In the genomic region with DNA sequence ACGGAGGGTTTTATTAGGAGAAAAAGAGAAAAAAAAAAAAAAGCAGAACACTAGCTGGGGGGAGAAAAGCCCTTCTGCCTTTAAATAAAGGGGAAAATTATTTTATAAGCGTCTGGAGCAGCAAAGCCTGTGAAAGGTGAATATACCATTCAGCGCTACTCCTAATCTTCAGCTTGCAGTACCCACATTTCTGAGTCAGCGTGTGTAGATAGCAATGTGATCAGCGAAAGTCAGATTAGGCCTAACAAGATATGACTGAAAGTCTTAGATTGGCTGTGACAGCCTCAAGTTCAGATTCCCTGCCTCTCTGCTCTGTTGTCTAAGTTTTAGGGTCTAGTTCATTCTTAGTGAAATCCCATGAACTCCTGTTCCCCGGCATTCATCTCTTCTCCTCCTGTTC, we compare ENCODE assay signal across 1 cellular context.
TF ChIP-seq lines count a peak whose summit lies in the region.

No MANE protein-coding gene starts in this region.

TF ChIP-seq in K562, 482 proteins besides CTCF, POLR2A, EP300 and RAD21 (continued from another document):
- TF ChIP-seq PHB (CRISPR knock-in tag; IDR thresholded peaks at IDR 0.05) (no peak), ZBTB8A (IDR thresholded peaks at IDR 0.05; ENCODE audit: partially characterized antibody) (no peak), TAL1 (IDR thresholded peaks at IDR 0.05) (peak; percentile 55), FOSL1 (tag; conservative IDR thresholded peaks at IDR 0.05) (peak; percentile 80), ZNF282 (CRISPR knock-in tag; IDR thresholded peaks at IDR 0.05) (no peak), ZNF764 (CRISPR knock-in tag; IDR thresholded peaks at IDR 0.05; ENCODE audit: low read depth) (no peak), RCOR1 (IDR thresholded peaks at IDR 0.05; ENCODE audit: borderline replicate concordance in 1 of 2, low read depth in 2 of 2, low read length in 2 of 2) (peak in 1 of 2 experiments; percentile 25; a peak in 1 of 4 replicates), XRCC4 (IDR thresholded peaks at IDR 0.05; ENCODE audit: extremely low read depth, insufficient read depth, insufficient read length) (no peak)
- TF ChIP-seq, protein P1, sequence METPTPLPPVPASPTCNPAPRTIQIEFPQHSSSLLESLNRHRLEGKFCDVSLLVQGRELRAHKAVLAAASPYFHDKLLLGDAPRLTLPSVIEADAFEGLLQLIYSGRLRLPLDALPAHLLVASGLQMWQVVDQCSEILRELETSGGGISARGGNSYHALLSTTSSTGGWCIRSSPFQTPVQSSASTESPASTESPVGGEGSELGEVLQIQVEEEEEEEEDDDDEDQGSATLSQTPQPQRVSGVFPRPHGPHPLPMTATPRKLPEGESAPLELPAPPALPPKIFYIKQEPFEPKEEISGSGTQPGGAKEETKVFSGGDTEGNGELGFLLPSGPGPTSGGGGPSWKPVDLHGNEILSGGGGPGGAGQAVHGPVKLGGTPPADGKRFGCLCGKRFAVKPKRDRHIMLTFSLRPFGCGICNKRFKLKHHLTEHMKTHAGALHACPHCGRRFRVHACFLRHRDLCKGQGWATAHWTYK (CRISPR knock-in tag; IDR thresholded peaks at IDR 0.05), result no peak
